In the genomic region with DNA sequence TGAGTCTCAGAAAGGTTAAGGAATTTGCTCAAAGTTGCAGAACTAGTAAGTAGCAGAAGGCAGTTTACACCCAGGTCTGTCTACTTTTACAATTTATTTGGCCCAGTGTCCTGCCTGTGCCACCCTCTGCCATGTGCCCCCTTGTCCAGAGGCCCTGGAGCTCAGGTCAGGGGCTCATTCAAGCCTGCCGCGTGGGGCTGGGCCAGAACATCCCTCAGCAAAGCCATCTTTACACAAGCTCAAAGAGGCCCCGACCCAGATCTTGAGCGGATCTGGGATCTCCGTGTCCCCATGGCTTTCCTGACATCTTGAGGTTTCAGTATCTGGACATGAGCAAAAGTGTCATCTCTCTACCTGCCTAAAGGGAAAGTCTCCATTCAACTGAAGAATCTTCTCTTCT, we compare ENCODE assay signal across 15 cellular contexts.
"Had no signal": no experiment of that assay in that cellular context is flagged by ENCODE, and none has a peak within 500 bp of the region (broad histone marks: within the 10 kb centered on the region; RNA-seq: fewer than 3 reads in every experiment).

No MANE protein-coding gene starts in this region.

- H3K4me1 ChIP-seq: heart left ventricle, right lobe of liver, testis, tibial nerve had no signal

- H3K4me1 Mint-ChIP-seq: naive thymus-derived CD8-positive, alpha-beta T cell; stimulated activated memory B cell treated with anti-CD40 and anti-IgM and Interleukin-4, amounts not matched to agents 10 μg/mL and 1 μg/mL and 100 μg/mL, for 72 hours; stimulated activated naive CD8-positive, alpha-beta T cell treated with anti-CD3 and anti-CD28 coated beads, Interleukin-15, amount 100 ng/mL, for 72 hours had no signal

- H3K27ac Mint-ChIP-seq: naive thymus-derived CD8-positive, alpha-beta T cell; progenitor cell of endocrine pancreas; stimulated activated memory B cell treated with anti-CD40 and anti-IgM and Interleukin-4, amounts not matched to agents 10 μg/mL and 1 μg/mL and 100 μg/mL, for 72 hours; stimulated activated naive CD8-positive, alpha-beta T cell treated with anti-CD3 and anti-CD28 coated beads, Interleukin-15, amount 100 ng/mL, for 72 hours had no signal

- H3K27me3 Mint-ChIP-seq: stimulated activated memory B cell treated with anti-CD40 and anti-IgM and Interleukin-4, amounts not matched to agents 10 μg/mL and 1 μg/mL and 100 μg/mL, for 72 hours had no signal

- ATAC-seq: heart left ventricle; mucosa of descending colon; naive thymus-derived CD8-positive, alpha-beta T cell; right lobe of liver; stimulated activated memory B cell treated with anti-CD40 and anti-IgM and Interleukin-4, amounts not matched to agents 10 μg/mL and 1 μg/mL and 100 μg/mL, for 72 hours; stimulated activated naive CD8-positive, alpha-beta T cell treated with anti-CD3 and anti-CD28 coated beads, Interleukin-15, amount 100 ng/mL, for 72 hours had no signal

- H3K9me3 Mint-ChIP-seq: stimulated activated naive CD8-positive, alpha-beta T cell treated with anti-CD3 and anti-CD28 coated beads, Interleukin-15, amount 100 ng/mL, for 72 hours had no signal

- H3K36me3 ChIP-seq: heart left ventricle, neutrophil, right lobe of liver, tibial nerve had no signal

- H3K4me3 Mint-ChIP-seq: naive thymus-derived CD8-positive, alpha-beta T cell; stimulated activated memory B cell treated with anti-CD40 and anti-IgM and Interleukin-4, amounts not matched to agents 10 μg/mL and 1 μg/mL and 100 μg/mL, for 72 hours; stimulated activated naive CD8-positive, alpha-beta T cell treated with anti-CD3 and anti-CD28 coated beads, Interleukin-15, amount 100 ng/mL, for 72 hours had no signal

- H3K27me3 ChIP-seq: neutrophil, right lobe of liver, testis, tibial nerve had no signal

- H3K9me3 ChIP-seq: heart left ventricle, mucosa of descending colon, neutrophil, right lobe of liver, testis had no signal

- H3K36me3 Mint-ChIP-seq: naive thymus-derived CD8-positive, alpha-beta T cell; stimulated activated memory B cell treated with anti-CD40 and anti-IgM and Interleukin-4, amounts not matched to agents 10 μg/mL and 1 μg/mL and 100 μg/mL, for 72 hours had no signal

- H3K4me3 ChIP-seq: heart left ventricle, mucosa of descending colon, right lobe of liver, testis, tibial nerve had no signal

- H3K27ac ChIP-seq: heart left ventricle, neutrophil, right lobe of liver, testis, tibial nerve had no signal

- DNase-seq: dermis blood vessel endothelial cell; effector CD4-positive, alpha-beta T cell; heart left ventricle; hippocampal formation; kidney glomerular epithelial cell; mucosa of descending colon; naive thymus-derived CD8-positive, alpha-beta T cell; right lobe of liver; stimulated activated CD4-positive, alpha-beta T cell treated with anti-CD3 and anti-CD28 coated beads, Interleukin-4, amount 100 ng/mL, for 1 hour; stimulated activated naive CD8-positive, alpha-beta T cell treated with anti-CD3 and anti-CD28 coated beads, Interleukin-15, amount 100 ng/mL, for 72 hours; testis had no signal
